ENCODE assay signal across 9 cellular contexts in genomic region chr7:25179771-25180591, GRCh38. TPM values are rescaled to one million over a fixed set of nuclear protein-coding genes. Genes with fewer than 3 reads are reported as not detected.
DNase-seq lines count a peak whose midpoint lies in the region; ATAC-seq and TF ChIP-seq lines count a peak whose summit lies in the region.
"Had no signal": no experiment of that assay in that cellular context is flagged by ENCODE, and none has a peak within 500 bp of the region (broad histone marks: within the 10 kb centered on the region; RNA-seq: fewer than 3 reads in every experiment).

No MANE protein-coding gene starts in this region.

- H3K79me2 ChIP-seq in mammary epithelial cell (ENCODE audit: insufficient read depth, low read length), result no peaks in the 10 kb centered on the region

- peak; percentile 97 for ATAC-seq in GM18909 (IDR thresholded peaks at IDR 0.05; ENCODE audit: poor library complexity, unreplicated experiment)
- peak; percentile 96 for ATAC-seq in HG03139 (IDR thresholded peaks at IDR 0.05; ENCODE audit: unreplicated experiment)

- dilution Hi-C loops in mammary epithelial cell (cut with HindIII; ENCODE audit: low sequenced_read_pairs), result no loop called here

- no peaks in the 10 kb centered on the region for H3K36me3 ChIP-seq in WERI-Rb-1
- no peaks in the 10 kb centered on the region for H3K36me3 ChIP-seq in mammary epithelial cell (ENCODE audit: insufficient read depth, low read length)
- peaks cover 0 to 16% (median 0%) of the 10 kb centered on the region in 6 donors for H3K36me3 ChIP-seq in spleen

- peak overlapping the region; percentile 33 for H3K9ac ChIP-seq in mammary epithelial cell (ENCODE audit: insufficient read depth, low read length)

- no peaks in the 10 kb centered on the region for H4K20me1 ChIP-seq in mammary epithelial cell (ENCODE audit: insufficient read depth, low read length)

- H2AFZ ChIP-seq in mammary epithelial cell (ENCODE audit: low read depth, low read length), result peak overlapping the region; percentile 99

- H3K4me2 ChIP-seq in mammary epithelial cell (ENCODE audit: insufficient read depth, low read depth, low read length), result peak overlapping the region; percentile 100

- in situ Hi-C loops in mammary epithelial cell (cut with MboI; ENCODE audit: low sequenced_read_pairs in 2 of 2), result no loop called here

- H3K9me3 ChIP-seq in WERI-Rb-1 (ENCODE audit: severe bottlenecking) (peaks cover 3% of the 10 kb centered on the region), mammary epithelial cell (replicated peaks; ENCODE audit: insufficient read depth, low read length) (no peaks in the 10 kb centered on the region), spleen (no peaks in the 10 kb centered on the region)

- H3K27me3 ChIP-seq in WERI-Rb-1 (ENCODE audit: insufficient read depth, low read depth, severe bottlenecking) (no peaks in the 10 kb centered on the region), mammary epithelial cell (ENCODE audit: insufficient read depth, low read length) (no peaks in the 10 kb centered on the region), spleen (replicated peaks in 1 of 7) (no peaks in the 10 kb centered on the region)

- peak; percentile 54 for DNase-seq in AG09319 (ENCODE audit: extremely low read depth, low read depth)
- DNase-seq in NCI-H2196 (lab: John Stamatoyannopoulos, UW; ENCODE audit: unreplicated experiment), result peak; percentile 83
- DNase-seq in WERI-Rb-1, result peak; percentile 94
- peak; percentile 71 for DNase-seq in mammary epithelial cell
- DNase-seq in inferior parietal cortex (ENCODE audit: extremely low spot score), result peak; percentile 80
- peak; percentile 99 for DNase-seq in spleen

- no TSS peak for BruUV-seq in mammary epithelial cell (replicated peaks; lab: Mats Ljungman, UMichigan)

- CTCF ChIA-PET in mammary epithelial cell (lab: Charles Lee; ENCODE audit: low non-redundant PET), result interaction anchor here (0.5 to 0.7 kb wide), 3 partner anchors 26 to 554 kb away, joined by 3 to 15 read pairs (median 4); no protein-coding TSS in a partner anchor

- TF ChIP-seq POLR2A in spleen (IDR thresholded peaks at IDR 0.05), result no peak

- peak overlapping the region; percentile 63 for H3K27ac ChIP-seq in WERI-Rb-1
- no peak overlapping the region for H3K27ac ChIP-seq in mammary epithelial cell (ENCODE audit: insufficient read depth, low read depth, low read length)
- H3K27ac ChIP-seq in spleen, result peak overlapping the region; percentile 82 to 96 (median 91)

- intact Hi-C loops in mammary epithelial cell (cut with micrococcal nuclease), result loop anchor here (2.0 kb wide), 1 partner anchor 37 kb away; no protein-coding TSS in a partner anchor
- intact Hi-C loops in spleen (cut with DNase I; ENCODE audit: low total_unique reads), result no loop called here

- H3K4me3 ChIP-seq in WERI-Rb-1 (ENCODE audit: low read depth, low read length) (peak overlapping the region; percentile 73), mammary epithelial cell (replicated peaks in 1 of 3; ENCODE audit: insufficient read depth in 1 of 3, low read depth in 2 of 3, low read length in 3 of 3) (peak overlapping the region; percentile 53 to 73 (median 72)), spleen (peak overlapping the region; percentile 44 to 80 (median 58))

- H3K4me1 ChIP-seq in mammary epithelial cell (ENCODE audit: insufficient read depth, low read length), result peaks cover 7% of the 10 kb centered on the region
- peaks cover 7 to 23% (median 14%) of the 10 kb centered on the region in 6 donors for H3K4me1 ChIP-seq in spleen

- TF ChIP-seq CTCF in AG09319 (IDR thresholded peaks at IDR 0.05; ENCODE audit: low read depth, low read length) (peak; percentile 60), WERI-Rb-1 (IDR thresholded peaks at IDR 0.05; ENCODE audit: low read depth, low read length) (peak; percentile 75), mammary epithelial cell (conservative IDR thresholded peaks at IDR 0.05 in 1 of 2, IDR thresholded peaks at IDR 0.05 in 1 of 2; ENCODE audit: extremely low read depth in 1 of 2, insufficient read depth in 1 of 2, low read depth in 1 of 2, low read length in 2 of 2) (peak; percentile 38 to 77), spleen (IDR thresholded peaks at IDR 0.05 in 8 of 11, conservative IDR thresholded peaks at IDR 0.05 in 3 of 11) (peak; percentile 56 to 97 (median 91))

- 14% methylated on average over 9 of the region's 74 CpGs for WGBS in mammary epithelial cell (ENCODE audit: low coverage, missing lambda C conversion rate)
- WGBS in spleen, 5 donors, result 0 to 1% (median 1%) methylated on average over 24 to 74 of the region's 74 CpGs

RNA-seq across cellular contexts. Expression of gene NPVF, which starts 48.3 kb away (rescaled TPM):
- total RNA-seq in mammary epithelial cell, result not detected
- polyA plus RNA-seq in mammary epithelial cell, result not detected
- not detected for polyA minus RNA-seq in mammary epithelial cell
- total RNA-seq in spleen, result not detected
- not detected for polyA plus RNA-seq in spleen
- total RNA-seq: T-helper 1 cell treated with Interleukin-12 subunit alpha and Interleukin-12 subunit beta and Interleukin-4 antibody, amounts not matched to agents 30 ng/mL and 1 ng/mL, for 36 hours had no signal

RNA-seq across cellular contexts. Expression of gene CYCS, which starts 54.9 kb away (rescaled TPM):
- total RNA-seq in mammary epithelial cell (100 to 1,000 TPM in 1 of 2 donors, 10 to 100 TPM in 1; 34.3 to 210 TPM), spleen (10 to 100 TPM; 18.6 to 83.6 (median 52.0) TPM)
- polyA plus RNA-seq in mammary epithelial cell (74.1 TPM), spleen (10 to 100 TPM; 29.0 to 56.0 (median 50.0) TPM)
- polyA minus RNA-seq in mammary epithelial cell, result 26.3 TPM
